8 cellular contexts compared by ENCODE assay signal in the genomic region with DNA sequence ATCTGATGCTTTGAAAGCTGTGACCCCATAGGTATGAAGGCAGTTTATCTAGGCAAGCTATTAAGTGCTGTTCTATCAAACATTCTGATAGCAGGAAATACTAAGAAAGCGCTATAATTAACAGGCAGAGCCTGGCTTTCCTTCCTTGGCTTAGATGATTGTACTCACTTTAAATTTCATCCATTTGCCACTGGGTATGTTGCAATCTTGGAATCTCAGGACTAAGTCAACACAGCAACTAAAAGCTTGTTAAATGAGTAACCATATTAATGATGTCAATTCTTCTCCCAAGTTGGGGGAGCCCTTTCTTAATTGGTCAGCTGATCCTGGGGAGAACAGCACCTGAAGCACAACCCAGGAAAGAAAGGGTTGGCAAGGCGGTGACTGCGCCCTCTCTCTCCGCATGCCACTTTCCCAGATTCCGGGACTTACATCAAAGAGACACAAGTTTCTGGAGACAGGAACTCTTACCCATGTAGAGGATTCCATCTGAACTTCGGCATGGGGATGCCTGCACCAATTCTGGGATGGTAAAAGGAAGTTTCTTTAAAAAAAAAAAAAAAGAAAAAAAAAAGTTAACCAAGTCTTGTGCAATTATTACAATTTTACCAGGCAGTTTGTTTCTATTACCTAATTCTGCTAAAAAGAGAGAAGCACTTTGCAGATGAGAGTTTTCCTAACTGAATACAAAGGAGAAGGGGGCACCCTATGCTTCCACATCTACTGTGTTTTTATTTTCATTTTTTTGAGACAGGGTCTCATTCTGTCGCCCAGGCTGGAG. TPM values are rescaled to one million over a fixed set of nuclear protein-coding genes. Genes with fewer than 3 reads are reported as not detected.
DNase-seq lines count a peak whose midpoint lies in the region; ATAC-seq and TF ChIP-seq lines count a peak whose summit lies in the region.

No MANE protein-coding gene starts in this region.

- H3K27ac ChIP-seq in KOPT-K1 (ENCODE audit: low read depth, low read length, poor library complexity, severe bottlenecking): peak overlapping the region; percentile 50

- H3K36me3 ChIP-seq in KOPT-K1 (ENCODE audit: insufficient read depth, low read length): peaks cover 72% of the 10 kb centered on the region

- ATAC-seq in GM18520 (IDR thresholded peaks at IDR 0.05; ENCODE audit: unreplicated experiment) (peak; percentile 12), GM18511 (IDR thresholded peaks at IDR 0.05; ENCODE audit: unreplicated experiment) (no peak)

- peak; percentile 18 for DNase-seq in dermis blood vessel endothelial cell
- peak; percentile 63 for DNase-seq in retinal pigment epithelial cell (ENCODE audit: low read depth)
- no peak for DNase-seq in GM19238 (ENCODE audit: insufficient read length, low spot score)
- DNase-seq in KG1 (lab: John Stamatoyannopoulos, UW): no peak
- DNase-seq in NCI-H748 (lab: John Stamatoyannopoulos, UW; ENCODE audit: unreplicated experiment): no peak

- H3K4me3 ChIP-seq in retinal pigment epithelial cell (ENCODE audit: low read length): no peak overlapping the region

- H3K9me3 ChIP-seq in KOPT-K1 (ENCODE audit: insufficient read depth, low read length, poor library complexity, severe bottlenecking): peaks cover 14% of the 10 kb centered on the region

- no peak for TF ChIP-seq CTCF in retinal pigment epithelial cell (conservative IDR thresholded peaks at IDR 0.05; ENCODE audit: low read depth, low read length)

RNA-seq across cellular contexts. Expression of gene ICAM2, which starts 54.5 kb away (rescaled TPM):
- 443 and 748 TPM in 2 replicates for total RNA-seq in dermis blood vessel endothelial cell

RNA-seq across cellular contexts. Expression of gene ERN1, which starts 55.0 kb away (rescaled TPM):
- total RNA-seq in dermis blood vessel endothelial cell: 17.5 and 20.4 TPM in 2 replicates

Comparison
In these comparisons a context has a peak if more than half of its experiments do, and no peak if none do; other contexts are left out.
1. DNase-seq: peak in dermis blood vessel endothelial cell (single experiment) and retinal pigment epithelial cell (single experiment); none in GM19238 (single experiment), KG1 (single experiment) and NCI-H748 (single experiment).